Comparison of ENCODE assay signal across 7 cellular contexts in genomic region chr2:110499755-110500377, GRCh38.
A peak's percentile ranks its signal among the peaks of the same experiment; 100 is the strongest.
DNase-seq lines count a peak whose midpoint lies in the region; ATAC-seq lines count a peak whose summit lies in the region.
"Not testable (repeated sequence)": the region's sequence is repeated elsewhere in the genome, so short reads cannot be mapped to it uniquely, and the experiment has no call there.

No MANE protein-coding gene starts in this region.

- H3K27me3 Mint-ChIP-seq in effector memory CD8-positive, alpha-beta T cell; memory B cell: not testable (repeated sequence)

- not testable (repeated sequence) for H3K4me1 Mint-ChIP-seq in effector memory CD8-positive, alpha-beta T cell (ENCODE audit: low read depth in 2 of 2); memory B cell

- not testable (repeated sequence) for H3K9me3 Mint-ChIP-seq in effector memory CD8-positive, alpha-beta T cell; memory B cell

- ATAC-seq in GM18873 (IDR thresholded peaks at IDR 0.05; ENCODE audit: low FRiP score, unreplicated experiment) (peak; percentile 63), GM21528 (IDR thresholded peaks at IDR 0.05; ENCODE audit: low FRiP score, unreplicated experiment) (peak; percentile 54), HG02798 (IDR thresholded peaks at IDR 0.05; ENCODE audit: poor library complexity, unreplicated experiment) (peak; percentile 82), HG03280 (IDR thresholded peaks at IDR 0.05; ENCODE audit: unreplicated experiment) (peak; percentile 87), SK-N-SH treated with all-trans-retinoic acid at 6 μM for 48 hours (peak; percentile 93), memory B cell (ENCODE audit: low read depth) (peak; percentile 64)
- peak; percentile 78 for ATAC-seq in effector memory CD8-positive, alpha-beta T cell (replicated peaks)

- not testable (repeated sequence) for H3K4me3 Mint-ChIP-seq in effector memory CD8-positive, alpha-beta T cell; memory B cell

- DNase-seq in effector memory CD8-positive, alpha-beta T cell; memory B cell (ENCODE audit: low spot score in 2 of 2): not testable (repeated sequence)

- H3K27ac Mint-ChIP-seq in effector memory CD8-positive, alpha-beta T cell; memory B cell: not testable (repeated sequence)

- not testable (repeated sequence) for H3K36me3 Mint-ChIP-seq in effector memory CD8-positive, alpha-beta T cell (ENCODE audit: insufficient read depth); memory B cell
